ENCODE assay signal across 12 cellular contexts in the genomic region with DNA sequence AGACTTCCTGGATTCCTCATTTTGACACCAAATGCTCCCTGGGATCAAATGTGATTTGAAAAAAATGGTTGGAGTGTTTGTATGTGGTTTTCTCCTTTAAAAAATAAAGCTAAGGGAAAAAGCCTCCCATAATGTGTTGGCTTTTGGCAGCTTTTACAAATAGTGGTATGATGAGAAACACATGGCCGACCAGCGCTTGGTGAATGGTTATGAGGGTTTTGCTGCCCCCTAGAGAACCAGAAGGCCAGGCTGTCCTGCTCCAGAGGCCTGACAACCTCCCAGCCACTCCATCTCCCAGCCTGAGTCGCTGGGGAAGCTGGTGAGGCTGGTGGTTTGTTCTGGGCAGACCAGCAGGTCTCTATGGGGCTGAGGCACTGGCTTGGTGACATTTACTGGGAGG.
DNase-seq lines count a peak whose midpoint lies in the region; ATAC-seq and TF ChIP-seq lines count a peak whose summit lies in the region.
"Had no signal": no experiment of that assay in that cellular context is flagged by ENCODE, and none has a peak within 500 bp of the region (broad histone marks: within the 10 kb centered on the region; RNA-seq: fewer than 3 reads in every experiment).

No MANE protein-coding gene starts in this region.

- no peak for ATAC-seq in activated CD8-positive, alpha-beta T cell treated with anti-CD3 and anti-CD28 coated beads for 36 hours
- no peak for ATAC-seq in activated CD8-positive, alpha-beta T cell treated with anti-CD3 and anti-CD28 coated beads, Interleukin-2, amount 10 ng/mL, durations not matched to agents 7 days and 5 days
- no peak for ATAC-seq in GM19328 (IDR thresholded peaks at IDR 0.05; ENCODE audit: unreplicated experiment)

- intact Hi-C loops in activated CD8-positive, alpha-beta T cell treated with anti-CD3 and anti-CD28 coated beads for 36 hours (cut with micrococcal nuclease) = no loop called here

- H3K4me3 ChIP-seq in WI38 (ENCODE audit: low read depth, low read length) = no peak overlapping the region

- peak; percentile 15 for DNase-seq in activated CD8-positive, alpha-beta T cell treated with anti-CD3 and anti-CD28 coated beads for 36 hours
- no peak for DNase-seq in activated CD8-positive, alpha-beta T cell treated with anti-CD3 and anti-CD28 coated beads, Interleukin-2, amount 10 ng/mL, durations not matched to agents 7 days and 5 days
- DNase-seq in iPS-NIHi11 (ENCODE audit: low spot score) (peak; percentile 45), ureter (ENCODE audit: low spot score) (peak; percentile 60), NCI-H2171 (lab: John Stamatoyannopoulos, UW) (no peak), activated T-cell treated with anti-CD3 and anti-CD28 coated beads for 4 hours (no peak)
- DNase-seq: caudate nucleus; CD4-positive, alpha-beta T cell; mammary epithelial cell had no signal

- H3K27ac Mint-ChIP-seq in activated CD8-positive, alpha-beta T cell treated with anti-CD3 and anti-CD28 coated beads for 36 hours = no peak overlapping the region
- H3K27ac Mint-ChIP-seq in activated CD8-positive, alpha-beta T cell treated with anti-CD3 and anti-CD28 coated beads, Interleukin-2, amount 10 ng/mL, durations not matched to agents 7 days and 5 days = no peak overlapping the region
- H3K27ac Mint-ChIP-seq: CD4-positive, alpha-beta T cell; T-helper 2 cell treated with Interferon-gamma antibody and Interleukin-4, amounts not matched to agents 5 μg/mL and 100 μg/mL, for 36 hours had no signal

- POLR2A ChIA-PET in activated CD8-positive, alpha-beta T cell treated with anti-CD3 and anti-CD28 coated beads for 36 hours (lab: Charles Lee) = interaction anchor here (1.5 kb wide), 1 partner anchor 16 kb away, joined by 5 read pairs; no protein-coding TSS in a partner anchor
- POLR2A ChIA-PET in activated CD8-positive, alpha-beta T cell treated with anti-CD3 and anti-CD28 coated beads, Interleukin-2, amount 10 ng/mL, durations not matched to agents 7 days and 5 days (lab: Charles Lee) = no interaction called here

- CTCF ChIA-PET in activated CD8-positive, alpha-beta T cell treated with anti-CD3 and anti-CD28 coated beads for 36 hours (lab: Charles Lee) = no interaction called here
- CTCF ChIA-PET in activated CD8-positive, alpha-beta T cell treated with anti-CD3 and anti-CD28 coated beads, Interleukin-2, amount 10 ng/mL, durations not matched to agents 7 days and 5 days (lab: Charles Lee) = no interaction called here

- no peaks in the 10 kb centered on the region for H3K36me3 Mint-ChIP-seq in activated CD8-positive, alpha-beta T cell treated with anti-CD3 and anti-CD28 coated beads for 36 hours (ENCODE audit: low read depth)
- H3K36me3 Mint-ChIP-seq in activated CD8-positive, alpha-beta T cell treated with anti-CD3 and anti-CD28 coated beads, Interleukin-2, amount 10 ng/mL, durations not matched to agents 7 days and 5 days (ENCODE audit: low read depth) = no peaks in the 10 kb centered on the region

- H3K4me1 Mint-ChIP-seq in activated CD8-positive, alpha-beta T cell treated with anti-CD3 and anti-CD28 coated beads for 36 hours (ENCODE audit: low read depth) = no peaks in the 10 kb centered on the region
- peaks cover 9% of the 10 kb centered on the region for H3K4me1 Mint-ChIP-seq in activated CD8-positive, alpha-beta T cell treated with anti-CD3 and anti-CD28 coated beads, Interleukin-2, amount 10 ng/mL, durations not matched to agents 7 days and 5 days (ENCODE audit: low read depth)

- no peak overlapping the region for H3K4me3 Mint-ChIP-seq in activated CD8-positive, alpha-beta T cell treated with anti-CD3 and anti-CD28 coated beads for 36 hours
- no peak overlapping the region for H3K4me3 Mint-ChIP-seq in activated CD8-positive, alpha-beta T cell treated with anti-CD3 and anti-CD28 coated beads, Interleukin-2, amount 10 ng/mL, durations not matched to agents 7 days and 5 days
- H3K4me3 Mint-ChIP-seq: CD4-positive, alpha-beta T cell; T-helper 2 cell treated with Interferon-gamma antibody and Interleukin-4, amounts not matched to agents 5 μg/mL and 100 μg/mL, for 36 hours had no signal

- no peaks in the 10 kb centered on the region for H3K9me3 Mint-ChIP-seq in activated CD8-positive, alpha-beta T cell treated with anti-CD3 and anti-CD28 coated beads for 36 hours
- no peaks in the 10 kb centered on the region for H3K9me3 Mint-ChIP-seq in activated CD8-positive, alpha-beta T cell treated with anti-CD3 and anti-CD28 coated beads, Interleukin-2, amount 10 ng/mL, durations not matched to agents 7 days and 5 days (ENCODE audit: insufficient read depth)
- H3K9me3 Mint-ChIP-seq: CD4-positive, alpha-beta T cell; T-helper 2 cell treated with Interferon-gamma antibody and Interleukin-4, amounts not matched to agents 5 μg/mL and 100 μg/mL, for 36 hours had no signal

- no peaks in the 10 kb centered on the region for H3K27me3 Mint-ChIP-seq in activated CD8-positive, alpha-beta T cell treated with anti-CD3 and anti-CD28 coated beads for 36 hours
- no peaks in the 10 kb centered on the region for H3K27me3 Mint-ChIP-seq in activated CD8-positive, alpha-beta T cell treated with anti-CD3 and anti-CD28 coated beads, Interleukin-2, amount 10 ng/mL, durations not matched to agents 7 days and 5 days (ENCODE audit: low read depth)
- H3K27me3 Mint-ChIP-seq: CD4-positive, alpha-beta T cell had no signal

- no peak for TF ChIP-seq CTCF in activated CD8-positive, alpha-beta T cell treated with anti-CD3 and anti-CD28 coated beads for 36 hours (IDR thresholded peaks at IDR 0.05)
- peak; percentile 44 for TF ChIP-seq CTCF in WI38 (IDR thresholded peaks at IDR 0.05; ENCODE audit: low read depth, low read length)

Comparison
In these comparisons a context has a peak if more than half of its experiments do, and no peak if none do; other contexts are left out.
1. DNase-seq: peak in activated CD8-positive, alpha-beta T cell treated with anti-CD3 and anti-CD28 coated beads for 36 hours (single experiment), iPS-NIHi11 (single experiment) and ureter (single experiment); none in activated CD8-positive, alpha-beta T cell treated with anti-CD3 and anti-CD28 coated beads, Interleukin-2, amount 10 ng/mL, durations not matched to agents 7 days and 5 days (single experiment), NCI-H2171 (single experiment) and activated T-cell treated with anti-CD3 and anti-CD28 coated beads for 4 hours (single experiment).